ENCODE assay signal across 1 cellular context in the genomic region with DNA sequence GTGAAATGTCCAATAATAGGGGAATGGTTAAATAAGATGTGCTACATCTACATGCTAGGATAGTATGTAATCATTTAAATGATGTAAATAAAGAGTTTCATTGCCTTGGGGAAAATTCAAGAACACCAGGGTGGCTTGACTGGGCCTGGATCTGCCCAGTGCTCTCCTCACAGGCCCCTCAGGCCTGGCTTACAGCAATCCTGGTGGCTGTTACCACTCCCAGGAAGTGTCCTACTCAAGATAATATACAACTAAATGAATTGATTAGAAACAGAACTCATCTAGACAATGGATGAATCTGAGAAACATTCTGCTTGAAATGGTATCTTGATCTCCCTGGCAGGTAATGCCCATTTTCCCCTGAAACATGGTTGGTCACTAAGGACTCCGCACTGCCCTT.
TF ChIP-seq lines count a peak whose summit lies in the region.

No MANE protein-coding gene starts in this region.

TF ChIP-seq in SK-N-SH, 30 proteins besides CTCF, POLR2A, EP300 and RAD21 (continued from another document):
- TF ChIP-seq GABPA (IDR thresholded peaks at IDR 0.05; ENCODE audit: low read depth) (no peak), RCOR1 (IDR thresholded peaks at IDR 0.05; ENCODE audit: low read length) (peak; percentile 7; the same call in 1 of the 2 replicates), SIN3A (IDR thresholded peaks at IDR 0.05; ENCODE audit: borderline replicate concordance, low read depth, low read length) (no peak), GATA2 (CRISPR knock-in tag; IDR thresholded peaks at IDR 0.05) (peak; percentile 37; the same call in 1 of the 2 replicates), CHD2 (IDR thresholded peaks at IDR 0.05; ENCODE audit: low read length, partially characterized antibody) (no peak), JUND (IDR thresholded peaks at IDR 0.05) (no peak)
